In the genomic region with DNA sequence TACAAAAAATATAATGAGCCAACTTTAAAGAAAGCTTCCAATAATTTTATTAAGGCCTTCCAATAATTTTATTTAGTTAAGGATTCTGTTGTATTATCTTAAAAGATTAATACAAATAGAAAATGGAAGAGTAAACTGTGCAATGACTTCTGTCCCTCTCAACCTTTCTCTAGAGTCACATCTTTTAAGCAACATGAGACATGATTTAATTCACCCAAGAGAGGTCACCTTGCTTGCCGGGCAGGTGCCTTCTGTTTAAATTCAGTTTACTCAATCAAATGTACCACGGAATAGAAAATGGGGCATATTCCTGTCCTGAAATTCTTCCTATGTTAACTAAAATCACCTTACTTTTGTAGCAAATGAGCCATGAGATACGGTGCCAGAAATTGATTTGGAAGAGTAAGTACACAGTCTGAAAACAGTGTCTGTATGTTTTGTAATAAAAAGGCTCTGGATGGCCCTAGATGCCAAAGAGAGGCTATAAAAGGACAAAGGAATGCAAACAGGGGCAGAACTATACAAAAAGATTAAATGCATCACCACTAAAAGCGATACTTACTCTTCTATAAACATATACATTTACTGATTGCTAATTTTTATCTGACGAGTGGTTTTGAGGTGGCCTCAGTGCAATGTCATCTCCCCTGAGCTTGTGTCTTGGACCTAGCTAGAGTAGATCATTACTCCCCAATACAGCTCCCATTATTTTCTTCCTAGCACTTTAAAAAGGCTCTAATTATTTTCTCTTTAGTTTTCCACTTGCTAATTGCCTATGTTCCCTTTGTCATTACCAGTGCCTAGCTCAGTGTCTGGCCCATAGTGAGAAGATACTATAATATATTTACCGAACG, we compare ENCODE assay signal across 13 cellular contexts.
"Had no signal": no experiment of that assay in that cellular context is flagged by ENCODE, and none has a peak within 500 bp of the region (broad histone marks: within the 10 kb centered on the region; RNA-seq: fewer than 3 reads in every experiment).

No MANE protein-coding gene starts in this region.

- H3K4me3 ChIP-seq: breast epithelium, lower lobe of right lung, ovary, upper lobe of right lung had no signal

- DNase-seq: activated CD4-positive, alpha-beta memory T cell treated with anti-CD3 and anti-CD28 coated beads for 36 hours; activated T-cell treated with anti-CD3 and anti-CD28 coated beads, Interleukin-2, amount 50 U/mL, for 4 hours; aorta; glutamatergic neuron; lower lobe of right lung; ovary; stimulated activated CD4-positive, alpha-beta T cell treated with anti-CD3 and anti-CD28 coated beads, Interleukin-4, amount 100 ng/mL, for 1 hour; stimulated activated CD8-positive, alpha-beta memory T cell treated with anti-CD3 and anti-CD28 coated beads, Interleukin-4, amount 100 ng/mL, for 48 hours; stimulated activated naive CD8-positive, alpha-beta T cell treated with anti-CD3 and anti-CD28 coated beads, Interleukin-15, Interleukin-2, amounts not matched to agents 100 U/mL and 50 U/mL, for 24 hours; upper lobe of right lung had no signal

- H3K27ac ChIP-seq: breast epithelium, lower lobe of right lung, ovary, upper lobe of right lung had no signal

- H3K4me1 ChIP-seq: breast epithelium, lower lobe of right lung, upper lobe of right lung had no signal

- H3K27me3 Mint-ChIP-seq: activated CD4-positive, alpha-beta memory T cell treated with anti-CD3 and anti-CD28 coated beads for 36 hours had no signal

- H3K27me3 ChIP-seq: breast epithelium, ovary, upper lobe of right lung had no signal

- H3K36me3 Mint-ChIP-seq: activated CD4-positive, alpha-beta memory T cell treated with anti-CD3 and anti-CD28 coated beads for 36 hours had no signal

- H3K27ac Mint-ChIP-seq: activated CD4-positive, alpha-beta memory T cell treated with anti-CD3 and anti-CD28 coated beads for 36 hours; mesothelial cell of epicardium had no signal

- H3K4me3 Mint-ChIP-seq: activated CD4-positive, alpha-beta memory T cell treated with anti-CD3 and anti-CD28 coated beads for 36 hours; activated T-cell treated with anti-CD3 and anti-CD28 coated beads, Interleukin-2, amount 50 U/mL, for 4 hours; mesothelial cell of epicardium; neural crest cell had no signal

- H3K4me1 Mint-ChIP-seq: mesothelial cell of epicardium, neural crest cell had no signal

- H3K36me3 ChIP-seq: breast epithelium, lower lobe of right lung, ovary, upper lobe of right lung had no signal

- H3K9me3 ChIP-seq: ovary had no signal

- ATAC-seq: activated T-cell treated with anti-CD3 and anti-CD28 coated beads, Interleukin-2, amount 50 U/mL, for 4 hours; lower lobe of right lung; stimulated activated naive CD8-positive, alpha-beta T cell treated with anti-CD3 and anti-CD28 coated beads, Interleukin-15, Interleukin-2, amounts not matched to agents 100 U/mL and 50 U/mL, for 24 hours; upper lobe of right lung had no signal
